ENCODE assay signal across 15 cellular contexts in genomic region chr10:132532174-132532573, GRCh38. TPM values are rescaled to one million over a fixed set of nuclear protein-coding genes. Genes with fewer than 3 reads are reported as not detected.
DNase-seq lines count a peak whose midpoint lies in the region; ATAC-seq and TF ChIP-seq lines count a peak whose summit lies in the region.
"Had no signal": no experiment of that assay in that cellular context is flagged by ENCODE, and none has a peak within 500 bp of the region (broad histone marks: within the 10 kb centered on the region; RNA-seq: fewer than 3 reads in every experiment).

No MANE protein-coding gene starts in this region.

- ATAC-seq in left colon (peak; percentile 61), HG02981 (IDR thresholded peaks at IDR 0.05; ENCODE audit: unreplicated experiment) (no peak)

- intact Hi-C loops in MCF 10A (cut with micrococcal nuclease) (loop anchor here (10.0 kb wide), 1 partner anchor 63 kb away; no protein-coding TSS in a partner anchor), breast epithelium (cut with DNase I; ENCODE audit: low total_unique reads) (no loop called here), left colon (cut with DNase I, micrococcal nuclease) (loop anchor here in 1 of 2 donors (10.0 kb wide), 1 partner anchor 103 kb away; no protein-coding TSS in a partner anchor), thyroid gland (cut with DNase I) (loop anchor here (10.0 kb wide), 1 partner anchor 227 kb away; the partner anchor contains the start of gene STK32C)

- H3K9me3 Mint-ChIP-seq in MCF 10A (ENCODE audit: unreplicated experiment) = no peaks in the 10 kb centered on the region

- H3K4me3 ChIP-seq in breast epithelium (no peak overlapping the region), SJSA1 (no peak overlapping the region), thyroid gland (replicated peaks in 1 of 3) (no peak overlapping the region)
- H3K4me3 ChIP-seq: BLaER1 treated with 17β-estradiol and CSF1 and Interleukin-3, amounts not matched to agents 10 nM and 100 nM had no signal

- TF ChIP-seq POLR2A in breast epithelium (IDR thresholded peaks at IDR 0.05) (no peak), thyroid gland (IDR thresholded peaks at IDR 0.05) (no peak)

- H3K4me1 ChIP-seq in breast epithelium (no peaks in the 10 kb centered on the region), SJSA1 (replicated peaks) (peaks cover 43% of the 10 kb centered on the region), thyroid gland (peaks cover 27 to 45% of the 10 kb centered on the region in 2 donors)

- H3K36me3 Mint-ChIP-seq in MCF 10A (ENCODE audit: insufficient read depth, unreplicated experiment) = peaks cover 8% of the 10 kb centered on the region

- no peak overlapping the region for H3K27ac Mint-ChIP-seq in MCF 10A (ENCODE audit: low read depth, unreplicated experiment)

- no peak for TF ChIP-seq CTCF in MCF 10A (IDR thresholded peaks at IDR 0.05; ENCODE audit: unreplicated experiment)
- no peak for TF ChIP-seq CTCF in breast epithelium (IDR thresholded peaks at IDR 0.05)
- no peak for TF ChIP-seq CTCF in thyroid gland (IDR thresholded peaks at IDR 0.05)

- BruUV-seq in MCF 10A (replicated peaks; lab: Mats Ljungman, UMichigan) = no TSS peak

- H3K27me3 Mint-ChIP-seq in MCF 10A (ENCODE audit: insufficient read depth, unreplicated experiment) = no peaks in the 10 kb centered on the region

- peak overlapping the region; percentile 47 for H3K4me3 Mint-ChIP-seq in MCF 10A (ENCODE audit: unreplicated experiment)

- H3K9me3 ChIP-seq in breast epithelium (peaks cover 0 to 4% of the 10 kb centered on the region in 2 donors), SJSA1 (replicated peaks) (no peaks in the 10 kb centered on the region), thyroid gland (no peaks in the 10 kb centered on the region)

- DNase-seq in MCF 10A (ENCODE audit: unreplicated experiment) (no peak), breast epithelium (ENCODE audit: low spot score in 2 of 2) (no peak), SJSA1 (ENCODE audit: low read depth in 1 of 2, low spot score in 2 of 2) (no peak), left colon (peak; percentile 20 to 63), thyroid gland (no peak), NCI-H2227 (lab: John Stamatoyannopoulos, UW; ENCODE audit: unreplicated experiment) (no peak), ureter (ENCODE audit: low spot score) (no peak)
- DNase-seq: 8988T, DMS153, H7, KG1, NCI-H1092, NCI-H2107 had no signal

- H3K27me3 ChIP-seq in breast epithelium = peaks cover 0 to 7% of the 10 kb centered on the region in 2 donors
- H3K27me3 ChIP-seq in SJSA1 (replicated peaks) = no peaks in the 10 kb centered on the region
- no peaks in the 10 kb centered on the region for H3K27me3 ChIP-seq in thyroid gland

- peaks cover 30% of the 10 kb centered on the region for H3K4me1 Mint-ChIP-seq in MCF 10A (ENCODE audit: insufficient read depth, unreplicated experiment)

- H3K36me3 ChIP-seq in breast epithelium = no peaks in the 10 kb centered on the region
- H3K36me3 ChIP-seq in SJSA1 = peaks cover 4% of the 10 kb centered on the region; the same call in 1 of the 2 replicates
- no peaks in the 10 kb centered on the region for H3K36me3 ChIP-seq in thyroid gland

- POLR2A ChIA-PET in MCF 10A (lab: Yijun Ruan, JAX) = interaction anchor here (0.6 to 1.2 kb wide), 4 partner anchors 12 to 107 kb away, joined by 3 read pairs; no protein-coding TSS in a partner anchor

- WGBS in thyroid gland, 2 donors = 80 to 87% methylated on average over 6 of the region's 6 CpGs

- H3K27ac ChIP-seq in breast epithelium = no peak overlapping the region
- peak overlapping the region; percentile 13; the same call in 1 of the 2 replicates for H3K27ac ChIP-seq in SJSA1
- peak overlapping the region; percentile 19 to 81 (median 66) for H3K27ac ChIP-seq in thyroid gland
- H3K27ac ChIP-seq: BLaER1 treated with 17β-estradiol and CSF1 and Interleukin-3, amounts not matched to agents 10 nM and 100 nM had no signal

- CTCF ChIA-PET in MCF 10A (lab: Yijun Ruan, JAX) = interaction anchor here (0.6 to 2.1 kb wide), 7 partner anchors 10 to 132 kb away, joined by 3 to 10 read pairs (median 3); no protein-coding TSS in a partner anchor

RNA-seq across cellular contexts. Expression of gene INPP5A, which starts 5.4 kb away (rescaled TPM):
- 14.2 and 14.7 TPM in 2 replicates for total RNA-seq in MCF 10A (2022)
- total RNA-seq in breast epithelium = 10 to 100 TPM; 26.6 to 50.6 (median 38.7) TPM
- 56.8 and 62.3 TPM in 2 replicates for total RNA-seq in SJSA1 (2014; rRNA removed; shearing (Covaris generic))
- 10 to 100 TPM; 35.6 to 42.2 TPM for total RNA-seq in left colon
- total RNA-seq in thyroid gland = 10 to 100 TPM; 30.4 to 75.8 (median 41.1) TPM
- 63.5 TPM for total RNA-seq in ureter

Comparison
In these comparisons a context has a peak if more than half of its experiments do, and no peak if none do; other contexts are left out.
1. DNase-seq: peak in left colon (2 of 2); none in MCF 10A (single experiment), breast epithelium (0 of 2), SJSA1 (0 of 2), thyroid gland (0 of 2), NCI-H2227 (single experiment) and ureter (single experiment).
2. H3K27ac ChIP-seq: peak in SJSA1 (single experiment) and thyroid gland (3 of 3); none in breast epithelium (0 of 2).